1 cellular context compared by ENCODE assay signal in the genomic region with DNA sequence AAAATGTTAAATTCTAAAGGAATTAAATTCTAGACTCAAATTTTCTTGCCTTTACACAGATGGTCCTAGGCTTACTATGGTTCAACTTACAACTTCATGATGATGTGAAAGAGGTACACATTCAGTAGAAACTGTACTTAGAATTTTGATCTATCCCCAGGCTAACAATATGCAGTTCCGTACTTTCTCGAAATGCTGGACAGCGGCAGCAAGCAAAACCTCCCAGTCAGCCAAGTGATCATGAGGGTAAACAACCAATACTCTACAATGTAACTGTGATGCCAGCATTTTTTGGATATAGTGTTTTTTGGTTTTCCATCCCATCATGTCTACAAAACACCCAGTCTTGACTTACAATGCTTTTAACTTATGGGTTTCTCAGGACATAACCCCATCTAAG.
TF ChIP-seq lines count a peak whose summit lies in the region.

No MANE protein-coding gene starts in this region.

TF ChIP-seq in SK-N-SH, 30 proteins besides CTCF, POLR2A, EP300 and RAD21 (continued from another document):
- TF ChIP-seq REST (IDR thresholded peaks at IDR 0.05; ENCODE audit: low read depth, low read length) = peak; percentile 84
- TF ChIP-seq SIN3A (IDR thresholded peaks at IDR 0.05; ENCODE audit: borderline replicate concordance, low read depth, low read length) = no peak
